13 cellular contexts compared by ENCODE assay signal in the genomic region with DNA sequence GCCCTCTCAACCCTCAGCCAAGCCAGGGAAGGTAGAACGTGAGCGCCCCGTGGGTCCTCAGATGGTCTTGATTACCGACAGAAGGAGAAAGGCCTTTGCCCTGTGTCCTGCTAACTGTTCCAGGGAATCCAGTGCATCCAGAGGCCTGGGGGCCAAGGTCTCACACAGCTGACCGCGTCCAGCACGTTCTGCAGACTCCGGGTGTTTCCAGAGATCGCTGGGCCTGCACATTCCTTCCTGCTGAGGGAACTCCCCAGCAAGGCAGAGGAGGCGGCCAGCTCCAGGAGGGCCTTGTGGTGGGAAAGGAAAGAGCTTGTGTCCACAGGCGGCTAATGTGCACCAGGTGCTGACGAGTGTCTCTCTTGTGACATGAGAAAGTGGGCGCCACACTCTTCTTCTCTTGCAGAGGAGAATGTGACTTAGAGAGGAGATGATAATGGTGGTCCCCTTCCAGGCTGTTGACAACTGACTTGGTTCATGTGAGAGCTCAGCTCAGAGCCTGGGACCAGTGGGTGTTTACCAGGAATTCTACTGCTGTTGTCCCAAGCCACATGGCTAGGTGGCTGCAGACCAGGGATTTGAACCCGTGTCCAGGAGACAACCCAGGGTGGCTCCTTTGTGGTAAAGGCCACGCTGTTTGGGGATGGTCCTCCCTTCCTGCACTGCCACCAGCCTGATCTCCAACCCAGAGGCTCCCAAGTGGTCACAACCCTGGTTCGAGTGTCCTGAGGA. TPM values are rescaled to one million over a fixed set of nuclear protein-coding genes. Genes with fewer than 3 reads are reported as not detected.
DNase-seq lines count a peak whose midpoint lies in the region; ATAC-seq and TF ChIP-seq lines count a peak whose summit lies in the region.
"Had no signal": no experiment of that assay in that cellular context is flagged by ENCODE, and none has a peak within 500 bp of the region (broad histone marks: within the 10 kb centered on the region; RNA-seq: fewer than 3 reads in every experiment).

No MANE protein-coding gene starts in this region.

- peaks cover 0 to 45% (median 39%) of the 10 kb centered on the region in 4 donors for H3K4me1 ChIP-seq in sigmoid colon
- H3K4me1 ChIP-seq in Caco-2 = no peaks in the 10 kb centered on the region

- intact Hi-C loops in sigmoid colon (cut with DNase I) = no loop called here
- intact Hi-C loops in Caco-2 (cut with micrococcal nuclease; ENCODE audit: unreplicated experiment) = loop anchor here (10.0 kb wide), 1 partner anchor 945 kb away; no protein-coding TSS in a partner anchor

- no peaks in the 10 kb centered on the region for H3K36me3 Mint-ChIP-seq in Caco-2 (ENCODE audit: insufficient read depth, unreplicated experiment)

- H3K9me3 Mint-ChIP-seq in Caco-2 (ENCODE audit: unreplicated experiment) = no peaks in the 10 kb centered on the region
- H3K9me3 Mint-ChIP-seq: activated T-helper 1 cell treated with anti-CD3 and anti-CD28 coated beads, Interleukin-12 subunit alpha, Interleukin-12 subunit beta, Interleukin-2, Interleukin-4 antibody, amounts not matched to agents 30 ng/mL and 10 ng/mL and 1 ng/mL, durations not matched to agents 14 hours and 24 hours and 36 hours; nephron progenitor cell had no signal

- in situ Hi-C loops in GM13977 (cut with MboI; ENCODE audit: low pct_unique_long_range_greater_than_20kb, low sequenced_read_pairs, unreplicated experiment) = no loop called here

- no peaks in the 10 kb centered on the region for H3K4me1 Mint-ChIP-seq in Caco-2 (ENCODE audit: low read depth, unreplicated experiment)

- no peaks in the 10 kb centered on the region for H3K36me3 ChIP-seq in sigmoid colon
- H3K36me3 ChIP-seq in Caco-2 (ENCODE audit: control insufficient read depth, insufficient read depth, low read length) = no peaks in the 10 kb centered on the region

- H3K27me3 Mint-ChIP-seq in Caco-2 (ENCODE audit: insufficient read depth, unreplicated experiment) = no peaks in the 10 kb centered on the region

- H3K27ac ChIP-seq in sigmoid colon = peak overlapping the region in 3 of 4 donors; percentile 6 to 75 (median 37)
- H3K27ac ChIP-seq: epithelial cell of prostate had no signal

- ATAC-seq in GM21825 (IDR thresholded peaks at IDR 0.05; ENCODE audit: unreplicated experiment) (no peak), GM18870 (IDR thresholded peaks at IDR 0.05; ENCODE audit: unreplicated experiment) (no peak)

- 78 to 80% methylated on average over 16 of the region's 16 CpGs for WGBS in sigmoid colon, 2 donors

- TF ChIP-seq POLR2A in sigmoid colon (IDR thresholded peaks at IDR 0.05) = no peak

- DNase-seq in ELF-1 (ENCODE audit: low read depth, low spot score) (peak; percentile 84), astrocyte of the hippocampus (ENCODE audit: low read depth, low spot score) (peak; percentile 86), iris pigment epithelial cell (ENCODE audit: low read depth) (peak; percentile 92), sigmoid colon (peak; percentile 86), Caco-2 (no peak), GM13977 (ENCODE audit: low spot score) (no peak)
- DNase-seq: NCI-H526, nephron progenitor cell, T1000 had no signal

- POLR2A ChIA-PET in Caco-2 (lab: Charles Lee) = no interaction called here

- no peak overlapping the region for H3K4me3 Mint-ChIP-seq in Caco-2 (ENCODE audit: unreplicated experiment)
- H3K4me3 Mint-ChIP-seq: activated T-helper 1 cell treated with anti-CD3 and anti-CD28 coated beads, Interleukin-12 subunit alpha, Interleukin-12 subunit beta, Interleukin-2, Interleukin-4 antibody, amounts not matched to agents 30 ng/mL and 10 ng/mL and 1 ng/mL, durations not matched to agents 14 hours and 24 hours and 36 hours; nephron progenitor cell had no signal

- CTCF ChIA-PET in Caco-2 (lab: Charles Lee) = no interaction called here

- TF ChIP-seq CTCF in sigmoid colon (IDR thresholded peaks at IDR 0.05) (peak in 1 of 4 experiments; percentile 12), Caco-2 (IDR thresholded peaks at IDR 0.05; ENCODE audit: insufficient read depth in 1 of 2, low read depth in 1 of 2, low read length in 1 of 2, severe bottlenecking in 1 of 2, unreplicated experiment in 1 of 2) (no peak), GM13977 (IDR thresholded peaks at IDR 0.05; ENCODE audit: extremely low read depth, insufficient read depth, missing control alignments) (no peak)

- H3K27me3 ChIP-seq in sigmoid colon = no peaks in the 10 kb centered on the region
- H3K27me3 ChIP-seq in Caco-2 (replicated peaks; ENCODE audit: control insufficient read depth, insufficient read depth, low read length) = no peaks in the 10 kb centered on the region

- no TSS peak for BruUV-seq in Caco-2 (replicated peaks; lab: Mats Ljungman, UMichigan)

- H3K9me3 ChIP-seq in sigmoid colon = no peaks in the 10 kb centered on the region
- no peaks in the 10 kb centered on the region for H3K9me3 ChIP-seq in Caco-2

- H3K4me3 ChIP-seq in sigmoid colon (no peak overlapping the region), Caco-2 (ENCODE audit: low read depth, low read length) (no peak overlapping the region)

- no peak for TF ChIP-seq EP300 in sigmoid colon (IDR thresholded peaks at IDR 0.05)

- no peak overlapping the region for H3K27ac Mint-ChIP-seq in Caco-2 (ENCODE audit: unreplicated experiment)
- H3K27ac Mint-ChIP-seq: activated T-helper 1 cell treated with anti-CD3 and anti-CD28 coated beads, Interleukin-12 subunit alpha, Interleukin-12 subunit beta, Interleukin-2, Interleukin-4 antibody, amounts not matched to agents 30 ng/mL and 10 ng/mL and 1 ng/mL, durations not matched to agents 14 hours and 24 hours and 36 hours had no signal

RNA-seq across cellular contexts. Expression of gene DLK1, which starts 46.8 kb away (rescaled TPM):
- total RNA-seq in sigmoid colon (under 1 TPM in 1 of 4 donors, not detected in 3; 0.36 TPM), Caco-2 (2022) (not detected in 2 replicates)
- polyA plus RNA-seq in sigmoid colon = 1 to 10 TPM in 1 of 3 donors, under 1 TPM in 1, not detected in 1; 0.46 to 1.2 TPM
- total RNA-seq: activated T-helper 1 cell treated with anti-CD3 and anti-CD28 coated beads, Interleukin-12 subunit alpha, Interleukin-12 subunit beta, Interleukin-2, Interleukin-4 antibody, amounts not matched to agents 30 ng/mL and 10 ng/mL and 1 ng/mL, durations not matched to agents 14 hours and 24 hours and 36 hours had no signal

Comparison
In these comparisons a context has a peak if more than half of its experiments do, and no peak if none do; other contexts are left out.
1. DNase-seq: peak in ELF-1 (single experiment), astrocyte of the hippocampus (single experiment), iris pigment epithelial cell (single experiment) and sigmoid colon (single experiment); none in Caco-2 (0 of 2) and GM13977 (single experiment).